ENCODE assay signal across 8 cellular contexts in genomic region chr5:36875789-36876388, GRCh38. TPM values are rescaled to one million over a fixed set of nuclear protein-coding genes. Genes with fewer than 3 reads are reported as not detected.
DNase-seq lines count a peak whose midpoint lies in the region; ATAC-seq, FAIRE-seq and TF ChIP-seq lines count a peak whose summit lies in the region.

No MANE protein-coding gene starts in this region.

- H3K4me3 ChIP-seq in dorsolateral prefrontal cortex (peak overlapping the region; percentile 56 to 98 (median 88)), lower lobe of right lung (peak overlapping the region; percentile 81)

- DNase-seq in Ammon's horn (ENCODE audit: low spot score) (peak; percentile 80), GM19239 (ENCODE audit: insufficient read length, low spot score) (no peak), NCI-H524 (lab: John Stamatoyannopoulos, UW) (peak; percentile 83 to 87), dorsolateral prefrontal cortex (peak; percentile 72 to 88 (median 79)), lower lobe of right lung (peak; percentile 90)
- peak; percentile 58 to 59 for DNase-seq in activated CD4-positive, alpha-beta T cell treated with anti-CD3 and anti-CD28 coated beads, Interleukin-2, amount 50 U/mL, for 4 hours
- DNase-seq in stimulated activated CD4-positive, alpha-beta T cell treated with anti-CD3 and anti-CD28 coated beads, TNF-alpha, amount 100 ng/mL, for 4 hours (ENCODE audit: low read depth in 3 of 3), result peak; percentile 44 to 54 (median 50)

- peaks cover 37% of the 10 kb centered on the region for H3K4me1 ChIP-seq in lower lobe of right lung

- intact Hi-C loops in dorsolateral prefrontal cortex (cut with DNase I) (loop anchor here (1.0 to 10.0 kb wide), 9 partner anchors 68 to 1681 kb away; partner anchors contain the start of genes NADK2 (in 2 of the 2), LIFR (in 1 of the 2), NUP155 (in 1 of the 2) and WDR70 (in 1 of the 2)), lower lobe of right lung (cut with DNase I) (no loop called here)

- peak; percentile 15 to 70 (median 55) for TF ChIP-seq CTCF in dorsolateral prefrontal cortex (IDR thresholded peaks at IDR 0.05 in 54 of 56, conservative IDR thresholded peaks at IDR 0.05 in 2 of 56; ENCODE audit: low read depth in 1 of 56, partially characterized antibody in 56 of 56)
- peak; percentile 60 for TF ChIP-seq CTCF in lower lobe of right lung (IDR thresholded peaks at IDR 0.05)

- ATAC-seq in HG03439 (IDR thresholded peaks at IDR 0.05; ENCODE audit: unreplicated experiment) (peak; percentile 56), lower lobe of right lung (peak; percentile 92 to 94)

- H3K27ac ChIP-seq in dorsolateral prefrontal cortex (peak overlapping the region; percentile 89 to 100 (median 98)), lower lobe of right lung (peak overlapping the region; percentile 95)

- no peaks in the 10 kb centered on the region for H3K36me3 ChIP-seq in lower lobe of right lung

- H3K27me3 ChIP-seq in dorsolateral prefrontal cortex (no peaks in the 10 kb centered on the region), lower lobe of right lung (ENCODE audit: low read depth) (no peaks in the 10 kb centered on the region)

- no peaks in the 10 kb centered on the region for H3K9me3 ChIP-seq in lower lobe of right lung

- FAIRE-seq in GM19239 (lab: Jason Lieb, UNC), result peak; percentile 79

RNA-seq across cellular contexts. Expression of gene NIPBL, which starts 0.7 kb away (rescaled TPM):
- total RNA-seq in dorsolateral prefrontal cortex (100 to 1,000 TPM in 1 of 120 experiments, 10 to 100 TPM in 119; 62.5 to 102 (median 79.5) TPM), lower lobe of right lung (67.3 TPM)
